ENCODE assay signal across 13 cellular contexts in genomic region chrX:2552621-2553297, GRCh38. TPM values are rescaled to one million over a fixed set of nuclear protein-coding genes. Genes with fewer than 3 reads are reported as not detected.
A peak's percentile ranks its signal among the peaks of the same experiment; 100 is the strongest.
DNase-seq lines count a peak whose midpoint lies in the region; ATAC-seq and TF ChIP-seq lines count a peak whose summit lies in the region.
"Had no signal": no experiment of that assay in that cellular context is flagged by ENCODE, and none has a peak within 500 bp of the region (broad histone marks: within the 10 kb centered on the region; RNA-seq: fewer than 3 reads in every experiment).

No MANE protein-coding gene starts in this region.

- no peak overlapping the region for H3K4me3 ChIP-seq in BJ (ENCODE audit: low read depth, low read length)

- H3K4me1 Mint-ChIP-seq in nephron progenitor cell: peaks cover 35% of the 10 kb centered on the region

- no peaks in the 10 kb centered on the region for H3K36me3 ChIP-seq in BJ (ENCODE audit: control insufficient read depth, insufficient read depth, low read length)

- DNase-seq in BJ (ENCODE audit: low read depth) (peak; percentile 98), LHCN-M2 (ENCODE audit: low read depth) (peak; percentile 81), dedifferentiated amniotic fluid mesenchymal stem cell (ENCODE audit: extremely low spot score) (peak; percentile 91), nephron progenitor cell (no peak), NCI-H748 (lab: John Stamatoyannopoulos, UW; ENCODE audit: unreplicated experiment) (no peak), left cardiac atrium (no peak)
- no peak for DNase-seq in activated CD4-positive, alpha-beta T cell treated with anti-CD3 and anti-CD28 coated beads for 1 hour
- DNase-seq: anterior cingulate cortex; CD4-positive, alpha-beta T cell; GOT3; RPMI8226; stimulated activated CD8-positive, alpha-beta memory T cell treated with anti-CD3 and anti-CD28 coated beads, Interleukin-4, amount 100 ng/mL, for 48 hours had no signal

- TF ChIP-seq CTCF in BJ (IDR thresholded peaks at IDR 0.05; ENCODE audit: insufficient read depth, low read depth, low read length) (no peak), nephron progenitor cell (IDR thresholded peaks at IDR 0.05) (no peak)

- H3K27me3 ChIP-seq in BJ (ENCODE audit: control insufficient read depth, insufficient read depth, low read length): no peaks in the 10 kb centered on the region; the same call in none of the 2 replicates

- intact Hi-C loops in left cardiac atrium (cut with DNase I): no loop called here

- peaks cover 19% of the 10 kb centered on the region for H3K9me3 Mint-ChIP-seq in nephron progenitor cell
- H3K9me3 Mint-ChIP-seq: CD4-positive, alpha-beta T cell had no signal

- no peak for ATAC-seq in HG03108 (IDR thresholded peaks at IDR 0.05; ENCODE audit: unreplicated experiment)
- ATAC-seq in left cardiac atrium: no peak

- H3K4me3 Mint-ChIP-seq in nephron progenitor cell: no peak overlapping the region
- H3K4me3 Mint-ChIP-seq: CD4-positive, alpha-beta T cell had no signal

- POLR2A ChIA-PET in BJ (lab: Charles Lee): no interaction called here

- H3K27ac Mint-ChIP-seq in nephron progenitor cell: peak overlapping the region; percentile 70
- H3K27ac Mint-ChIP-seq: CD4-positive, alpha-beta T cell had no signal

- CTCF ChIA-PET in BJ (lab: Yijun Ruan, JAX): no interaction called here

- peaks cover 11% of the 10 kb centered on the region for H3K27me3 Mint-ChIP-seq in nephron progenitor cell (ENCODE audit: low read depth, poor library complexity)

- H3K36me3 Mint-ChIP-seq in nephron progenitor cell (ENCODE audit: low read depth): no peaks in the 10 kb centered on the region

RNA-seq across cellular contexts. Expression of gene DHRSX, which starts 52.0 kb away (rescaled TPM):
- polyA plus RNA-seq in BJ (2011; rRNA removed): 50.2 and 66.2 TPM in 2 replicates
- 30.0 and 40.8 TPM in 2 replicates for polyA minus RNA-seq in BJ (2011; rRNA and poly(A)+ RNA removed)
- total RNA-seq in LHCN-M2 (2014; rRNA removed) (25.3 and 29.2 TPM in 2 replicates), left cardiac atrium (10 to 100 TPM; 21.0 to 34.0 TPM)
- 30.1 TPM for polyA plus RNA-seq in LHCN-M2 (2012)

RNA-seq across cellular contexts. Expression of gene ZBED1, which starts 52.0 kb away (rescaled TPM):
- 21.8 and 26.3 TPM in 2 replicates for polyA plus RNA-seq in BJ (2011; rRNA removed)
- polyA minus RNA-seq in BJ (2011; rRNA and poly(A)+ RNA removed): 17.5 and 23.0 TPM in 2 replicates
- total RNA-seq in LHCN-M2 (2014; rRNA removed) (50.3 and 53.0 TPM in 2 replicates), left cardiac atrium (10 to 100 TPM; 37.7 to 45.0 TPM)
- 16.1 TPM for polyA plus RNA-seq in LHCN-M2 (2012)

Comparison
In these comparisons a context has a peak if more than half of its experiments do, and no peak if none do; other contexts are left out.
1. DNase-seq: peak in BJ (single experiment), LHCN-M2 (single experiment) and dedifferentiated amniotic fluid mesenchymal stem cell (single experiment); none in nephron progenitor cell (single experiment), activated CD4-positive, alpha-beta T cell treated with anti-CD3 and anti-CD28 coated beads for 1 hour (single experiment), NCI-H748 (single experiment) and left cardiac atrium (single experiment).